ENCODE assay signal across 1 cellular context in genomic region chr22:23774114-23774921, GRCh38.
TF ChIP-seq lines count a peak whose summit lies in the region.

No MANE protein-coding gene starts in this region.

TF ChIP-seq in HepG2, 621 proteins besides CTCF, POLR2A, EP300 and RAD21 (continued from another document and continues in another):
- TF ChIP-seq REST (IDR thresholded peaks at IDR 0.05; ENCODE audit: borderline replicate concordance in 1 of 2, low read depth in 1 of 2, low read length in 2 of 2) (0 out of 4 replicates have a peak, but pooled peaks of 1 of the 2 experiments have one; percentile 28), SP2 (CRISPR knock-in tag; IDR thresholded peaks at IDR 0.05) (no peak), ZNF784 (CRISPR knock-in tag; IDR thresholded peaks at IDR 0.05; ENCODE audit: borderline replicate concordance) (no peak), ZBTB49 (CRISPR knock-in tag; IDR thresholded peaks at IDR 0.05; ENCODE audit: borderline replicate concordance) (no peak), ZNF556 (CRISPR knock-in tag; IDR thresholded peaks at IDR 0.05; ENCODE audit: borderline replicate concordance) (no peak; the same call in 1 of the 2 replicates), KDM6A (CRISPR knock-in tag; IDR thresholded peaks at IDR 0.05; ENCODE audit: low read depth) (peak; percentile 76), ZNF589 (CRISPR knock-in tag; conservative IDR thresholded peaks at IDR 0.05) (no peak), TBL1XR1 (IDR thresholded peaks at IDR 0.05; ENCODE audit: borderline replicate concordance, low read length, partially characterized antibody) (peak; percentile 38), ZNF251 (CRISPR knock-in tag; IDR thresholded peaks at IDR 0.05) (no peak), ZBTB37 (CRISPR knock-in tag; IDR thresholded peaks at IDR 0.05) (no peak), SNAPC2 (CRISPR knock-in tag; IDR thresholded peaks at IDR 0.05) (peak; percentile 69; the same call in 1 of the 2 replicates), DMTF1 (CRISPR knock-in tag; IDR thresholded peaks at IDR 0.05) (0 out of 2 replicates have a peak, but pooled peaks have one; percentile 28), ZNF275 (CRISPR knock-in tag; IDR thresholded peaks at IDR 0.05; ENCODE audit: borderline replicate concordance) (0 out of 2 replicates have a peak, but pooled peaks have one; percentile 49), HIVEP1 (CRISPR knock-in tag; IDR thresholded peaks at IDR 0.05) (peak; percentile 26; the same call in 1 of the 2 replicates), LCORL (IDR thresholded peaks at IDR 0.05) (no peak), LCORL (CRISPR knock-in tag; IDR thresholded peaks at IDR 0.05) (peak; percentile 93), PHB2 (IDR thresholded peaks at IDR 0.05; ENCODE audit: partially characterized antibody) (no peak), DNMT3B (CRISPR knock-in tag; conservative IDR thresholded peaks at IDR 0.05) (no peak), ZNF7 (CRISPR knock-in tag; IDR thresholded peaks at IDR 0.05) (no peak), ZFP1 (CRISPR knock-in tag; IDR thresholded peaks at IDR 0.05) (peak; percentile 69; the same call in 1 of the 2 replicates), ZNF331 (CRISPR knock-in tag; IDR thresholded peaks at IDR 0.05) (peak; percentile 64; the same call in 1 of the 2 replicates), NR2C2 (CRISPR knock-in tag; IDR thresholded peaks at IDR 0.05; ENCODE audit: borderline replicate concordance) (peak; percentile 66), AKAP8 (CRISPR knock-in tag; IDR thresholded peaks at IDR 0.05) (peak; percentile 87; the same call in 1 of the 2 replicates), ZNF605 (CRISPR knock-in tag; IDR thresholded peaks at IDR 0.05) (peak; percentile 59; the same call in 1 of the 2 replicates), ZBTB42 (CRISPR knock-in tag; IDR thresholded peaks at IDR 0.05) (no peak), TBX3 (IDR thresholded peaks at IDR 0.05; ENCODE audit: borderline replicate concordance) (peak; percentile 69; the same call in 1 of the 2 replicates), UBTF (CRISPR knock-in tag; IDR thresholded peaks at IDR 0.05) (peak; percentile 54; the same call in 1 of the 2 replicates), REXO4 (CRISPR knock-in tag; IDR thresholded peaks at IDR 0.05; ENCODE audit: borderline replicate concordance) (no peak), ZNF761 (CRISPR knock-in tag; conservative IDR thresholded peaks at IDR 0.05) (0 out of 2 replicates have a peak, but pooled peaks have one; percentile 33), ISL2 (CRISPR knock-in tag; IDR thresholded peaks at IDR 0.05) (peak; percentile 85), ZMYM4 (CRISPR knock-in tag; IDR thresholded peaks at IDR 0.05) (peak; percentile 70), ZNF598 (CRISPR knock-in tag; IDR thresholded peaks at IDR 0.05; ENCODE audit: borderline replicate concordance) (no peak; the same call in 1 of the 2 replicates), ZSCAN21 (CRISPR knock-in tag; IDR thresholded peaks at IDR 0.05; ENCODE audit: borderline replicate concordance) (peak; percentile 89; the same call in 1 of the 2 replicates), YEATS4 (CRISPR knock-in tag; IDR thresholded peaks at IDR 0.05; ENCODE audit: borderline replicate concordance) (peak; percentile 72; the same call in 1 of the 2 replicates), ZFY (CRISPR knock-in tag; IDR thresholded peaks at IDR 0.05) (no peak), SKIL (CRISPR knock-in tag; IDR thresholded peaks at IDR 0.05; ENCODE audit: borderline replicate concordance) (peak; percentile 92), SOX6 (IDR thresholded peaks at IDR 0.05) (no peak), SOX6 (CRISPR knock-in tag; IDR thresholded peaks at IDR 0.05) (peak; percentile 88), ZFX (CRISPR knock-in tag; IDR thresholded peaks at IDR 0.05; ENCODE audit: low read depth) (no peak; the same call in 1 of the 2 replicates), GFI1 (CRISPR knock-in tag; IDR thresholded peaks at IDR 0.05; ENCODE audit: borderline replicate concordance) (peak; percentile 79), ZNF530 (CRISPR knock-in tag; IDR thresholded peaks at IDR 0.05; ENCODE audit: low read depth) (no peak), ZNF329 (CRISPR knock-in tag; IDR thresholded peaks at IDR 0.05; ENCODE audit: low read depth) (no peak), TERF1 (CRISPR knock-in tag; IDR thresholded peaks at IDR 0.05) (no peak), ZNF232 (CRISPR knock-in tag; IDR thresholded peaks at IDR 0.05; ENCODE audit: borderline replicate concordance) (0 out of 2 replicates have a peak, but pooled peaks have one; percentile 29), GABPA (IDR thresholded peaks at IDR 0.05; ENCODE audit: low read depth, low read length) (no peak), GABPA (CRISPR knock-in tag; IDR thresholded peaks at IDR 0.05; ENCODE audit: low read depth) (peak; percentile 48; the same call in 1 of the 2 replicates)
